In genomic region chr10:16545126-16545736, GRCh38 we compare ENCODE assay signal across 8 cellular contexts. TPM values are rescaled to one million over a fixed set of nuclear protein-coding genes. Genes with fewer than 3 reads are reported as not detected.
DNase-seq lines count a peak whose midpoint lies in the region; ATAC-seq, FAIRE-seq and TF ChIP-seq lines count a peak whose summit lies in the region.

No MANE protein-coding gene starts in this region.

- POLR2A ChIA-PET in A549 (lab: Yijun Ruan, JAX) (interaction anchor here (0.7 kb wide), 1 partner anchor 15 kb away, joined by 4 read pairs; no protein-coding TSS in a partner anchor), Panc1 (lab: Charles Lee) (no interaction called here)

- TF ChIP-seq RAD21 in A549 (conservative IDR thresholded peaks at IDR 0.05 in 1 of 2, IDR thresholded peaks at IDR 0.05 in 1 of 2) = peak; percentile 63 to 71

- TF ChIP-seq POLR2A in A549 (IDR thresholded peaks at IDR 0.05; ENCODE audit: low read length) = no peak

- no peak overlapping the region for H3K27ac ChIP-seq in A549
- H3K27ac ChIP-seq in Panc1 (ENCODE audit: low read length) = no peak overlapping the region
- H3K27ac ChIP-seq in pancreas = no peak overlapping the region

- TF ChIP-seq EP300 in A549 (IDR thresholded peaks at IDR 0.05) = no peak

- no peak overlapping the region for H3K4me2 ChIP-seq in A549

- TF ChIP-seq CTCF in A549 (IDR thresholded peaks at IDR 0.05) (peak; percentile 68), Panc1 (IDR thresholded peaks at IDR 0.05) (peak; percentile 75), epithelial cell of proximal tubule (conservative IDR thresholded peaks at IDR 0.05; ENCODE audit: low read depth, low read length) (peak; percentile 86), pancreas (IDR thresholded peaks at IDR 0.05) (peak in 3 of 4 donors; percentile 28 to 54 (median 42))

- peak; percentile 88 for ATAC-seq in A549
- peak; percentile 75 for ATAC-seq in HG03066 (IDR thresholded peaks at IDR 0.05; ENCODE audit: low read depth, unreplicated experiment)
- no peak for ATAC-seq in Panc1
- peak; percentile 63 to 73 (median 68) for ATAC-seq in pancreas
- ATAC-seq in HG02884 (IDR thresholded peaks at IDR 0.05; ENCODE audit: unreplicated experiment) = no peak

- 34% methylated on average over 7 of the region's 7 CpGs for WGBS in A549 (ENCODE audit: missing lambda C conversion rate)
- WGBS in pancreas, 2 donors = 17 to 18% methylated on average over 7 of the region's 7 CpGs

- in situ Hi-C loops in Panc1 (cut with HindIII; ENCODE audit: low pct_unique_long_range_greater_than_20kb, low sequenced_read_pairs) = no loop called here

- H3K9me3 ChIP-seq in A549 (no peaks in the 10 kb centered on the region), Panc1 (ENCODE audit: control insufficient read depth, insufficient read depth, low read depth, low read length) (no peaks in the 10 kb centered on the region), pancreas (no peaks in the 10 kb centered on the region)

- DNase-seq in A549 (ENCODE audit: low read depth in 1 of 2, low spot score in 1 of 2) (peak; percentile 54 to 65), GM04503 (ENCODE audit: low read depth) (peak; percentile 9), Panc1 (ENCODE audit: low read depth, low spot score) (peak; percentile 22), epithelial cell of proximal tubule (ENCODE audit: low read depth) (peak; percentile 10), pancreas (no peak), NCI-H2196 treated with DMSO at 0.1 percent for 48 hours (lab: John Stamatoyannopoulos, UW; ENCODE audit: unreplicated experiment) (no peak)

- CTCF ChIA-PET in A549 (lab: Yijun Ruan, JAX) = interaction anchor here (0.6 to 2.5 kb wide), 17 partner anchors 9 to 663 kb away, joined by 3 to 16 read pairs (median 4); no protein-coding TSS in a partner anchor
- CTCF ChIA-PET in Panc1 (lab: Charles Lee) = interaction anchor here (0.7 to 1.4 kb wide), 3 partner anchors 27 to 643 kb away, joined by 4 to 8 read pairs (median 4); no protein-coding TSS in a partner anchor

- H3K4me3 ChIP-seq in A549 (no peak overlapping the region), Panc1 (ENCODE audit: low read depth in 2 of 2, low read length in 2 of 2) (no peak overlapping the region), epithelial cell of proximal tubule (ENCODE audit: low read depth, low read length) (no peak overlapping the region), pancreas (no peak overlapping the region)

- FAIRE-seq in A549 (lab: Jason Lieb, UNC) = peak; percentile 80
- FAIRE-seq in pancreas (lab: Jason Lieb, UNC) = no peak

- no TSS peak for BruUV-seq in Panc1 (replicated peaks; lab: Mats Ljungman, UMichigan)

- H3K4me1 ChIP-seq in A549 (no peaks in the 10 kb centered on the region), Panc1 (ENCODE audit: control insufficient read depth, insufficient read depth, low read length) (peaks cover 3% of the 10 kb centered on the region; the same call in 1 of the 2 replicates), pancreas (no peaks in the 10 kb centered on the region)

- intact Hi-C loops in Panc1 (cut with micrococcal nuclease; ENCODE audit: unreplicated experiment) (loop anchor here (10.0 kb wide), 1 partner anchor 640 kb away; no protein-coding TSS in a partner anchor), pancreas (cut with DNase I) (no loop called here)

- H3K27me3 ChIP-seq in Panc1 (ENCODE audit: control insufficient read depth, insufficient read depth, low read length) (no peaks in the 10 kb centered on the region; the same call in 1 of the 2 replicates), pancreas (no peaks in the 10 kb centered on the region)

- no peaks in the 10 kb centered on the region for H3K36me3 ChIP-seq in Panc1 (ENCODE audit: control insufficient read depth, insufficient read depth, low read length)
- H3K36me3 ChIP-seq in pancreas = no peaks in the 10 kb centered on the region

TF ChIP-seq in A549, 52 proteins besides CTCF, POLR2A, EP300 and RAD21:
- peak; percentile 82 for TF ChIP-seq SMC3 (IDR thresholded peaks at IDR 0.05)
- TF ChIP-seq PHF8 (IDR thresholded peaks at IDR 0.05; ENCODE audit: borderline replicate concordance, low read depth) = no peak
- no peak for TF ChIP-seq GATA3 (IDR thresholded peaks at IDR 0.05; ENCODE audit: borderline replicate concordance)

RNA-seq across cellular contexts. Expression of gene C1QL3, which starts 23.6 kb away (rescaled TPM):
- not detected in 2 replicates for polyA plus RNA-seq in A549 (2011; rRNA removed)
- 0.01 TPM in 1 of 2 replicates, not detected in the other for polyA plus RNA-seq in A549 (2012; cell fraction: cytosol; rRNA removed)
- not detected in 2 replicates for polyA plus RNA-seq in A549 (2012; cell fraction: nucleus; rRNA removed)
- polyA plus RNA-seq in A549 (2017; fragmentation: RNase III; extraction: RNeasy Plus Mini Kit Qiagen cat#74134 plus additional on column Dnase treatment) = not detected in 3 replicates
- not detected in 2 replicates for polyA minus RNA-seq in A549 (2011; rRNA and poly(A)+ RNA removed)
- total RNA-seq in Panc1 (2021; ENCODE audit: unreplicated experiment) = not detected
- 0.61 TPM for polyA plus RNA-seq in Panc1 (2012; ENCODE audit: insufficient read length)
- 0.14 and 0.69 TPM in 2 replicates for total RNA-seq in epithelial cell of proximal tubule
- not detected for total RNA-seq in pancreas
- under 1 TPM in 1 of 2 donors, not detected in 1; 0.05 TPM for polyA plus RNA-seq in pancreas

Comparison
In these comparisons a context has a peak if more than half of its experiments do, and no peak if none do; other contexts are left out.
1. ATAC-seq: peak in A549 (2 of 2), HG03066 (single experiment) and pancreas (4 of 4); none in Panc1 (single experiment) and HG02884 (single experiment).
2. DNase-seq: peak in A549 (2 of 2), GM04503 (single experiment), Panc1 (single experiment) and epithelial cell of proximal tubule (single experiment); none in pancreas (0 of 6) and NCI-H2196 treated with DMSO at 0.1 percent for 48 hours (single experiment).
3. Peak in every context shown above with its lines, with median percentiles within 50 percentile points of each other: CTCF ChIP-seq.